ENCODE assay signal across 17 cellular contexts in genomic region chr10:91556691-91557529, GRCh38.
DNase-seq lines count a peak whose midpoint lies in the region; FAIRE-seq and TF ChIP-seq lines count a peak whose summit lies in the region.
"Had no signal": no experiment of that assay in that cellular context is flagged by ENCODE, and none has a peak within 500 bp of the region (broad histone marks: within the 10 kb centered on the region; RNA-seq: fewer than 3 reads in every experiment).

No MANE protein-coding gene starts in this region.

- no peak overlapping the region for H3K23ac ChIP-seq in mesendoderm (ENCODE audit: low read length)

- no peaks in the 10 kb centered on the region for H3K79me2 ChIP-seq in mesendoderm (ENCODE audit: control insufficient read depth, insufficient read depth, low read length)

- no peak overlapping the region for H3K56ac ChIP-seq in mesendoderm (ENCODE audit: low read length)

- peaks cover 1% of the 10 kb centered on the region for H3K27me3 Mint-ChIP-seq in type B pancreatic cell
- H3K27me3 Mint-ChIP-seq in activated T-cell treated with anti-CD3 and anti-CD28 coated beads, Interleukin-2, amount 50 U/mL, for 24 hours, result peaks cover 15% of the 10 kb centered on the region

- H3K9ac ChIP-seq in mesendoderm (ENCODE audit: low read length), result no peak overlapping the region

- H3K18ac ChIP-seq in mesendoderm (ENCODE audit: low read length), result no peak overlapping the region

- no peaks in the 10 kb centered on the region for H3K4me1 ChIP-seq in mesendoderm (ENCODE audit: control insufficient read depth, low read depth, low read length)
- H3K4me1 ChIP-seq: HAP-1 had no signal

- no peaks in the 10 kb centered on the region for H3K36me3 Mint-ChIP-seq in type B pancreatic cell
- no peaks in the 10 kb centered on the region for H3K36me3 Mint-ChIP-seq in activated T-cell treated with anti-CD3 and anti-CD28 coated beads, Interleukin-2, amount 50 U/mL, for 24 hours (ENCODE audit: low read depth)
- H3K36me3 Mint-ChIP-seq: activated naive CD4-positive, alpha-beta T cell treated with anti-CD3 and anti-CD28 coated beads, Interleukin-2, amount 10 ng/mL, durations not matched to agents 7 days and 5 days had no signal

- TF ChIP-seq CTCF in bronchial epithelial cell (IDR thresholded peaks at IDR 0.05; ENCODE audit: insufficient read depth, low read length, severe bottlenecking) (no peak), type B pancreatic cell (conservative IDR thresholded peaks at IDR 0.05) (no peak)

- no peak overlapping the region for H3K27ac ChIP-seq in mesendoderm (ENCODE audit: low read depth, low read length)
- H3K27ac ChIP-seq: thyroid gland had no signal

- peaks cover 22% of the 10 kb centered on the region for H3K4me1 Mint-ChIP-seq in type B pancreatic cell (ENCODE audit: unreplicated experiment)
- H3K4me1 Mint-ChIP-seq in activated T-cell treated with anti-CD3 and anti-CD28 coated beads, Interleukin-2, amount 50 U/mL, for 24 hours (ENCODE audit: low read depth), result no peaks in the 10 kb centered on the region
- H3K4me1 Mint-ChIP-seq: activated naive CD4-positive, alpha-beta T cell treated with anti-CD3 and anti-CD28 coated beads, Interleukin-2, amount 10 ng/mL, durations not matched to agents 7 days and 5 days had no signal

- H4K5ac ChIP-seq in mesendoderm (ENCODE audit: low read length), result no peak overlapping the region

- DNase-seq in SIG-M5 treated with dmso at 0.1 percent for 504 hours (lab: John Stamatoyannopoulos, UW; ENCODE audit: unreplicated experiment), result peak; percentile 16
- no peak for DNase-seq in SIG-M5 (lab: John Stamatoyannopoulos, UW)
- DNase-seq in bronchial epithelial cell (ENCODE audit: low read depth), result peak; percentile 35
- no peak for DNase-seq in mesendoderm
- no peak for DNase-seq in type B pancreatic cell (ENCODE audit: extremely low spot score, unreplicated experiment)
- no peak for DNase-seq in NAMALWA (ENCODE audit: low spot score)
- DNase-seq in activated T-cell treated with anti-CD3 and anti-CD28 coated beads, Interleukin-2, amount 50 U/mL, for 24 hours, result no peak
- DNase-seq in effector CD4-positive, alpha-beta T cell, result no peak
- DNase-seq: activated CD8-positive, alpha-beta memory T cell treated with anti-CD3 and anti-CD28 coated beads for 24 hours; activated naive CD4-positive, alpha-beta T cell treated with anti-CD3 and anti-CD28 coated beads, Interleukin-2, amount 10 ng/mL, durations not matched to agents 7 days and 5 days; NCI-H1092; NCI-H510A; occipital lobe; stimulated activated CD4-positive, alpha-beta T cell treated with anti-CD3 and anti-CD28 coated beads, Interleukin-15, amount 100 ng/mL, for 24 hours; thyroid gland had no signal

- H3K36me3 ChIP-seq in bronchial epithelial cell (ENCODE audit: control insufficient read depth, insufficient read depth, low read length) (no peaks in the 10 kb centered on the region), mesendoderm (ENCODE audit: control insufficient read depth, insufficient read depth, low read length) (no peaks in the 10 kb centered on the region)
- H3K36me3 ChIP-seq: HAP-1, thyroid gland had no signal

- peak overlapping the region; percentile 86 for H3K27ac Mint-ChIP-seq in type B pancreatic cell
- H3K27ac Mint-ChIP-seq in activated T-cell treated with anti-CD3 and anti-CD28 coated beads, Interleukin-2, amount 50 U/mL, for 24 hours, result no peak overlapping the region
- H3K27ac Mint-ChIP-seq: activated naive CD4-positive, alpha-beta T cell treated with anti-CD3 and anti-CD28 coated beads, Interleukin-2, amount 10 ng/mL, durations not matched to agents 7 days and 5 days had no signal

- H3K79me1 ChIP-seq in mesendoderm (ENCODE audit: low read length), result no peaks in the 10 kb centered on the region

- H3K4ac ChIP-seq in mesendoderm (ENCODE audit: low read depth, low read length), result peak overlapping the region; percentile 18

- H2BK15ac ChIP-seq in mesendoderm (replicated peaks; ENCODE audit: low read depth), result no peak overlapping the region

- H4K8ac ChIP-seq in mesendoderm (ENCODE audit: low read depth, low read length), result no peak overlapping the region

- no peak overlapping the region for H2BK5ac ChIP-seq in mesendoderm (ENCODE audit: low read length)

- WGBS in mesendoderm (ENCODE audit: extremely low coverage, insufficient coverage, low lambda C conversion rate), result no CpG with 5 or more reads among the region's 11 CpGs

- H3K27me3 ChIP-seq in bronchial epithelial cell (ENCODE audit: control insufficient read depth, insufficient read depth, low read length), result no peaks in the 10 kb centered on the region
- no peaks in the 10 kb centered on the region for H3K27me3 ChIP-seq in mesendoderm (ENCODE audit: insufficient read depth, low read length, poor library complexity)
- H3K27me3 ChIP-seq: thyroid gland had no signal

- H2AK5ac ChIP-seq in mesendoderm (ENCODE audit: low read length), result no peak overlapping the region

- H3K4me3 ChIP-seq in bronchial epithelial cell (ENCODE audit: low read depth, low read length) (no peak overlapping the region), mesendoderm (ENCODE audit: low read length) (no peak overlapping the region)
- H3K4me3 ChIP-seq: HAP-1, lung, thyroid gland had no signal

- H3K9me3 Mint-ChIP-seq in type B pancreatic cell, result peaks cover 7% of the 10 kb centered on the region
- H3K9me3 Mint-ChIP-seq in activated T-cell treated with anti-CD3 and anti-CD28 coated beads, Interleukin-2, amount 50 U/mL, for 24 hours, result no peaks in the 10 kb centered on the region
- H3K9me3 Mint-ChIP-seq: activated naive CD4-positive, alpha-beta T cell treated with anti-CD3 and anti-CD28 coated beads, Interleukin-2, amount 10 ng/mL, durations not matched to agents 7 days and 5 days had no signal

- H2BK120ac ChIP-seq in mesendoderm (ENCODE audit: low read depth, low read length), result no peak overlapping the region

- H3K4me2 ChIP-seq in mesendoderm (ENCODE audit: low read length), result no peak overlapping the region

- FAIRE-seq in bronchial epithelial cell (lab: Jason Lieb, UNC), result no peak

- H3K4me3 Mint-ChIP-seq in type B pancreatic cell, result peak overlapping the region; percentile 71
- no peak overlapping the region for H3K4me3 Mint-ChIP-seq in activated T-cell treated with anti-CD3 and anti-CD28 coated beads, Interleukin-2, amount 50 U/mL, for 24 hours
- H3K4me3 Mint-ChIP-seq: activated naive CD4-positive, alpha-beta T cell treated with anti-CD3 and anti-CD28 coated beads, Interleukin-2, amount 10 ng/mL, durations not matched to agents 7 days and 5 days had no signal

Comparison
In these comparisons a context has a peak if more than half of its experiments do, and no peak if none do; other contexts are left out.
1. DNase-seq: peak in SIG-M5 treated with dmso at 0.1 percent for 504 hours (single experiment) and bronchial epithelial cell (single experiment); none in SIG-M5 (single experiment), mesendoderm (single experiment), type B pancreatic cell (single experiment), NAMALWA (single experiment), activated T-cell treated with anti-CD3 and anti-CD28 coated beads, Interleukin-2, amount 50 U/mL, for 24 hours (single experiment) and effector CD4-positive, alpha-beta T cell (single experiment).